18 cellular contexts compared by ENCODE assay signal in genomic region chr12:22858849-22859569, GRCh38.
DNase-seq lines count a peak whose midpoint lies in the region; ATAC-seq, FAIRE-seq and TF ChIP-seq lines count a peak whose summit lies in the region.
"Had no signal": no experiment of that assay in that cellular context is flagged by ENCODE, and none has a peak within 500 bp of the region (broad histone marks: within the 10 kb centered on the region; RNA-seq: fewer than 3 reads in every experiment).

No MANE protein-coding gene starts in this region.

- H3K36me3 ChIP-seq in right atrium auricular region (no peaks in the 10 kb centered on the region), MG63 (no peaks in the 10 kb centered on the region)
- H3K36me3 ChIP-seq: adrenal gland, esophagus squamous epithelium, neutrophil had no signal

- no peak for DNase-seq in left cardiac atrium
- DNase-seq in right atrium auricular region (ENCODE audit: low spot score), result no peak
- DNase-seq in MG63, result peak; percentile 50
- peak; percentile 45 for DNase-seq in fibroblast of gingiva (ENCODE audit: low read depth)
- DNase-seq in urothelium cell line (ENCODE audit: low spot score), result peak; percentile 6
- no peak for DNase-seq in putamen (ENCODE audit: low spot score)
- DNase-seq: activated CD4-positive, alpha-beta T cell treated with anti-CD3 and anti-CD28 coated beads, Interleukin-2, amount 50 U/mL, for 1 hour; activated T-cell treated with anti-CD3 and anti-CD28 coated beads, Interleukin-2, amount 50 U/mL, for 72 hours; adrenal gland; cortex of kidney; esophagus squamous epithelium; NCI-H1930; NCI-H69 had no signal

- H3K27me3 ChIP-seq in right atrium auricular region, result no peaks in the 10 kb centered on the region
- no peaks in the 10 kb centered on the region for H3K27me3 ChIP-seq in MG63
- H3K27me3 ChIP-seq: adrenal gland, neutrophil had no signal

- H3K4me3 ChIP-seq in right atrium auricular region, result no peak overlapping the region
- H3K4me3 ChIP-seq in MG63, result no peak overlapping the region
- H3K4me3 ChIP-seq: A549, adrenal gland, esophagus squamous epithelium had no signal

- intact Hi-C loops in left cardiac atrium (cut with DNase I), result loop anchor here in 1 of 2 donors (5.0 to 10.0 kb wide), 4 partner anchors 116 to 1916 kb away; no protein-coding TSS in a partner anchor

- no peaks in the 10 kb centered on the region for H3K9me3 ChIP-seq in right atrium auricular region
- no peaks in the 10 kb centered on the region for H3K9me3 ChIP-seq in MG63
- H3K9me3 ChIP-seq: A549, adrenal gland, esophagus squamous epithelium, neutrophil had no signal

- no peak for TF ChIP-seq CTCF in right atrium auricular region (IDR thresholded peaks at IDR 0.05)

- no peak overlapping the region for H3K27ac ChIP-seq in right atrium auricular region
- H3K27ac ChIP-seq: A549, adrenal gland, esophagus squamous epithelium, KMS-11, neutrophil had no signal

- ATAC-seq in left cardiac atrium, result peak; percentile 44 to 83
- no peak for ATAC-seq in GM19023 (IDR thresholded peaks at IDR 0.05; ENCODE audit: unreplicated experiment)
- no peak for ATAC-seq in HG03097 (IDR thresholded peaks at IDR 0.05; ENCODE audit: low FRiP score, unreplicated experiment)
- ATAC-seq: activated T-cell treated with anti-CD3 and anti-CD28 coated beads, Interleukin-2, amount 50 U/mL, for 72 hours had no signal

- no peaks in the 10 kb centered on the region for H3K4me1 ChIP-seq in right atrium auricular region
- H3K4me1 ChIP-seq: A549, adrenal gland, esophagus squamous epithelium had no signal

- no peak for FAIRE-seq in urothelium cell line (lab: Jason Lieb, UNC)
- FAIRE-seq: A549 had no signal

Comparison
In these comparisons a context has a peak if more than half of its experiments do, and no peak if none do; other contexts are left out.
1. ATAC-seq: peak in left cardiac atrium (2 of 2); none in GM19023 (single experiment) and HG03097 (single experiment).
2. DNase-seq: peak in MG63 (single experiment), fibroblast of gingiva (single experiment) and urothelium cell line (single experiment); none in left cardiac atrium (single experiment), right atrium auricular region (single experiment) and putamen (single experiment).